In the genomic region with DNA sequence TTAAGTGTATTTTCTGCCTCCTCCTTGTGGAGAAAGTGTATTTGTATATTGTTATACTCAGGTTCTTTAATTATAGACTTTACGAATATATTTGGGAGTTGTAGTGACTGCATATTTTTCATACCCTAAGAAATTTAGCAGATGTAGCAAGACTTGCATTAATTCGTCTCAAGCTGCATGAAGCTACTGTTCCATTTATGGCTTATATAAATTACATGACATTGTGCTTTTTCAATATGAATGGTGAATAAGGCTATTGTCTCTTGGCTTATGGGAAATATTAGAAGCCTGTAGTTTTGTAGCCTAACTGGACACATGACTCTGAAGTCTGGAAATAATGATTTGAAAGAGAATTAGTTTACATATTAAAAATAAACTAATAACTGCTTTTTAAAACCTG, we compare ENCODE assay signal across 1 cellular context.
TF ChIP-seq lines count a peak whose summit lies in the region.

No MANE protein-coding gene starts in this region.

TF ChIP-seq in HepG2, 621 proteins besides CTCF, POLR2A, EP300 and RAD21:
- no peak for TF ChIP-seq ZNF615 (CRISPR knock-in tag; IDR thresholded peaks at IDR 0.05; ENCODE audit: borderline replicate concordance)
- TF ChIP-seq CBX5 (CRISPR knock-in tag; IDR thresholded peaks at IDR 0.05; ENCODE audit: borderline replicate concordance): no peak
- no peak for TF ChIP-seq ZNF207 (IDR thresholded peaks at IDR 0.05; ENCODE audit: borderline replicate concordance)
- no peak for TF ChIP-seq NFE2L1 (CRISPR knock-in tag; IDR thresholded peaks at IDR 0.05; ENCODE audit: borderline replicate concordance)
- TF ChIP-seq, protein P1, sequence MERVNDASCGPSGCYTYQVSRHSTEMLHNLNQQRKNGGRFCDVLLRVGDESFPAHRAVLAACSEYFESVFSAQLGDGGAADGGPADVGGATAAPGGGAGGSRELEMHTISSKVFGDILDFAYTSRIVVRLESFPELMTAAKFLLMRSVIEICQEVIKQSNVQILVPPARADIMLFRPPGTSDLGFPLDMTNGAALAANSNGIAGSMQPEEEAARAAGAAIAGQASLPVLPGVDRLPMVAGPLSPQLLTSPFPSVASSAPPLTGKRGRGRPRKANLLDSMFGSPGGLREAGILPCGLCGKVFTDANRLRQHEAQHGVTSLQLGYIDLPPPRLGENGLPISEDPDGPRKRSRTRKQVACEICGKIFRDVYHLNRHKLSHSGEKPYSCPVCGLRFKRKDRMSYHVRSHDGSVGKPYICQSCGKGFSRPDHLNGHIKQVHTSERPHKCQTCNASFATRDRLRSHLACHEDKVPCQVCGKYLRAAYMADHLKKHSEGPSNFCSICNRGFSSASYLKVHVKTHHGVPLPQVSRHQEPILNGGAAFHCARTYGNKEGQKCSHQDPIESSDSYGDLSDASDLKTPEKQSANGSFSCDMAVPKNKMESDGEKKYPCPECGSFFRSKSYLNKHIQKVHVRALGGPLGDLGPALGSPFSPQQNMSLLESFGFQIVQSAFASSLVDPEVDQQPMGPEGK (CRISPR knock-in tag; IDR thresholded peaks at IDR 0.05): no peak
- no peak for TF ChIP-seq CREB1 (IDR thresholded peaks at IDR 0.05)
- peak; percentile 8; the same call in 1 of the 2 replicates for TF ChIP-seq CREB1 (CRISPR knock-in tag; IDR thresholded peaks at IDR 0.05)
- TF ChIP-seq ZNF460 (CRISPR knock-in tag; IDR thresholded peaks at IDR 0.05; ENCODE audit: borderline replicate concordance): no peak
- TF ChIP-seq SOX13 (IDR thresholded peaks at IDR 0.05): no peak
- 0 out of 4 replicates have a peak, but pooled peaks of 1 of the 2 experiments have one; percentile 9 for TF ChIP-seq SOX13 (CRISPR knock-in tag; conservative IDR thresholded peaks at IDR 0.05 in 1 of 2, IDR thresholded peaks at IDR 0.05 in 1 of 2)
- TF ChIP-seq TBL1XR1 (IDR thresholded peaks at IDR 0.05; ENCODE audit: borderline replicate concordance, low read length, partially characterized antibody): no peak
- peak; percentile 52 for TF ChIP-seq SAP130 (CRISPR knock-in tag; IDR thresholded peaks at IDR 0.05; ENCODE audit: low read depth)
- TF ChIP-seq, protein P2, sequence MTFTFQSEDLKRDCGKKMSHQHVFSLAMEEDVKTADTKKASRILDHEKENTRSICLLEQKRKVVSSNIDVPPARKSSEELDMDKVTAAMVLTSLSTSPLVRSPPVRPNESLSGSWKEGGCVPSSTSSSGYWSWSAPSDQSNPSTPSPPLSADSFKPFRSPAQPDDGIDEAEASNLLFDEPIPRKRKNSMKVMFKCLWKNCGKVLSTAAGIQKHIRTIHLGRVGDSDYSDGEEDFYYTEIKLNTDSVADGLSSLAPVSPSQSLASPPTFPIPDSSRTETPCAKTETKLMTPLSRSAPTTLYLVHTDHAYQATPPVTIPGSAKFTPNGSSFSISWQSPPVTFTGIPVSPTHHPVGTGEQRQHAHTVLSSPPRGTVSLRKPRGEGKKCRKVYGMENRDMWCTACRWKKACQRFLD (CRISPR knock-in tag; IDR thresholded peaks at IDR 0.05; ENCODE audit: borderline replicate concordance): no peak
- no peak for TF ChIP-seq FOXK1 (CRISPR knock-in tag; IDR thresholded peaks at IDR 0.05; ENCODE audit: borderline replicate concordance, low read depth)
- no peak for TF ChIP-seq ARNT (IDR thresholded peaks at IDR 0.05)
- no peak for TF ChIP-seq ZNF138 (CRISPR knock-in tag; IDR thresholded peaks at IDR 0.05; ENCODE audit: low read depth)
- TF ChIP-seq RBFOX2 (IDR thresholded peaks at IDR 0.05; ENCODE audit: low read depth, low read length): peak; percentile 40
- TF ChIP-seq, protein P3, sequence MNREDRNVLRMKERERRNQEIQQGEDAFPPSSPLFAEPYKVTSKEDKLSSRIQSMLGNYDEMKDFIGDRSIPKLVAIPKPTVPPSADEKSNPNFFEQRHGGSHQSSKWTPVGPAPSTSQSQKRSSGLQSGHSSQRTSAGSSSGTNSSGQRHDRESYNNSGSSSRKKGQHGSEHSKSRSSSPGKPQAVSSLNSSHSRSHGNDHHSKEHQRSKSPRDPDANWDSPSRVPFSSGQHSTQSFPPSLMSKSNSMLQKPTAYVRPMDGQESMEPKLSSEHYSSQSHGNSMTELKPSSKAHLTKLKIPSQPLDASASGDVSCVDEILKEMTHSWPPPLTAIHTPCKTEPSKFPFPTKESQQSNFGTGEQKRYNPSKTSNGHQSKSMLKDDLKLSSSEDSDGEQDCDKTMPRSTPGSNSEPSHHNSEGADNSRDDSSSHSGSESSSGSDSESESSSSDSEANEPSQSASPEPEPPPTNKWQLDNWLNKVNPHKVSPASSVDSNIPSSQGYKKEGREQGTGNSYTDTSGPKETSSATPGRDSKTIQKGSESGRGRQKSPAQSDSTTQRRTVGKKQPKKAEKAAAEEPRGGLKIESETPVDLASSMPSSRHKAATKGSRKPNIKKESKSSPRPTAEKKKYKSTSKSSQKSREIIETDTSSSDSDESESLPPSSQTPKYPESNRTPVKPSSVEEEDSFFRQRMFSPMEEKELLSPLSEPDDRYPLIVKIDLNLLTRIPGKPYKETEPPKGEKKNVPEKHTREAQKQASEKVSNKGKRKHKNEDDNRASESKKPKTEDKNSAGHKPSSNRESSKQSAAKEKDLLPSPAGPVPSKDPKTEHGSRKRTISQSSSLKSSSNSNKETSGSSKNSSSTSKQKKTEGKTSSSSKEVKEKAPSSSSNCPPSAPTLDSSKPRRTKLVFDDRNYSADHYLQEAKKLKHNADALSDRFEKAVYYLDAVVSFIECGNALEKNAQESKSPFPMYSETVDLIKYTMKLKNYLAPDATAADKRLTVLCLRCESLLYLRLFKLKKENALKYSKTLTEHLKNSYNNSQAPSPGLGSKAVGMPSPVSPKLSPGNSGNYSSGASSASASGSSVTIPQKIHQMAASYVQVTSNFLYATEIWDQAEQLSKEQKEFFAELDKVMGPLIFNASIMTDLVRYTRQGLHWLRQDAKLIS (CRISPR knock-in tag; IDR thresholded peaks at IDR 0.05): 0 out of 2 replicates have a peak, but pooled peaks have one; percentile 81
- TF ChIP-seq CC2D1A (CRISPR knock-in tag; IDR thresholded peaks at IDR 0.05): 0 out of 2 replicates have a peak, but pooled peaks have one; percentile 70
- TF ChIP-seq YEATS2 (CRISPR knock-in tag; IDR thresholded peaks at IDR 0.05; ENCODE audit: borderline replicate concordance): no peak
- no peak for TF ChIP-seq CBX2 (IDR thresholded peaks at IDR 0.05; ENCODE audit: low read depth, low read length)
- TF ChIP-seq CBX2 (CRISPR knock-in tag; IDR thresholded peaks at IDR 0.05; ENCODE audit: low read depth): no peak
- TF ChIP-seq HCFC1 (IDR thresholded peaks at IDR 0.05; ENCODE audit: low read depth, low read length): no peak
- TF ChIP-seq, protein P4, sequence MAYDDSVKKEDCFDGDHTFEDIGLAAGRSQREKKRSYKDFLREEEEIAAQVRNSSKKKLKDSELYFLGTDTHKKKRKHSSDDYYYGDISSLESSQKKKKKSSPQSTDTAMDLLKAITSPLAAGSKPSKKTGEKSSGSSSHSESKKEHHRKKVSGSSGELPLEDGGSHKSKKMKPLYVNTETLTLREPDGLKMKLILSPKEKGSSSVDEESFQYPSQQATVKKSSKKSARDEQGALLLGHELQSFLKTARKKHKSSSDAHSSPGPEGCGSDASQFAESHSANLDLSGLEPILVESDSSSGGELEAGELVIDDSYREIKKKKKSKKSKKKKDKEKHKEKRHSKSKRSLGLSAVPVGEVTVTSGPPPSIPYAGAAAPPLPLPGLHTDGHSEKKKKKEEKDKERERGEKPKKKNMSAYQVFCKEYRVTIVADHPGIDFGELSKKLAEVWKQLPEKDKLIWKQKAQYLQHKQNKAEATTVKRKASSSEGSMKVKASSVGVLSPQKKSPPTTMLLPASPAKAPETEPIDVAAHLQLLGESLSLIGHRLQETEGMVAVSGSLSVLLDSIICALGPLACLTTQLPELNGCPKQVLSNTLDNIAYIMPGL (CRISPR knock-in tag; IDR thresholded peaks at IDR 0.05; ENCODE audit: borderline replicate concordance in 1 of 2, low read depth in 1 of 2): 0 out of 4 replicates have a peak, but pooled peaks of 1 of the 2 experiments have one; percentile 15
- TF ChIP-seq, protein P5, sequence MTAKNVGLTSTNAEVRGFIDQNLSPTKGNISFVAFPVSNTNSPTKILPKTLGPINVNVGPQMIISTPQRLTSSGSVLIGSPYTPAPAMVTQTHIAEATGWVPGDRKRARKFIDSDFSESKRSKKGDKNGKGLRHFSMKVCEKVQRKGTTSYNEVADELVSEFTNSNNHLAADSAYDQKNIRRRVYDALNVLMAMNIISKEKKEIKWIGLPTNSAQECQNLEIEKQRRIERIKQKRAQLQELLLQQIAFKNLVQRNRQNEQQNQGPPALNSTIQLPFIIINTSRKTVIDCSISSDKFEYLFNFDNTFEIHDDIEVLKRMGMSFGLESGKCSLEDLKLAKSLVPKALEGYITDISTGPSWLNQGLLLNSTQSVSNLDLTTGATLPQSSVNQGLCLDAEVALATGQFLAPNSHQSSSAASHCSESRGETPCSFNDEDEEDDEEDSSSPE (CRISPR knock-in tag; IDR thresholded peaks at IDR 0.05): no peak
- no peak for TF ChIP-seq ZNF256 (CRISPR knock-in tag; conservative IDR thresholded peaks at IDR 0.05)
- TF ChIP-seq MIER2 (CRISPR knock-in tag; IDR thresholded peaks at IDR 0.05): no peak
- TF ChIP-seq, protein P6, sequence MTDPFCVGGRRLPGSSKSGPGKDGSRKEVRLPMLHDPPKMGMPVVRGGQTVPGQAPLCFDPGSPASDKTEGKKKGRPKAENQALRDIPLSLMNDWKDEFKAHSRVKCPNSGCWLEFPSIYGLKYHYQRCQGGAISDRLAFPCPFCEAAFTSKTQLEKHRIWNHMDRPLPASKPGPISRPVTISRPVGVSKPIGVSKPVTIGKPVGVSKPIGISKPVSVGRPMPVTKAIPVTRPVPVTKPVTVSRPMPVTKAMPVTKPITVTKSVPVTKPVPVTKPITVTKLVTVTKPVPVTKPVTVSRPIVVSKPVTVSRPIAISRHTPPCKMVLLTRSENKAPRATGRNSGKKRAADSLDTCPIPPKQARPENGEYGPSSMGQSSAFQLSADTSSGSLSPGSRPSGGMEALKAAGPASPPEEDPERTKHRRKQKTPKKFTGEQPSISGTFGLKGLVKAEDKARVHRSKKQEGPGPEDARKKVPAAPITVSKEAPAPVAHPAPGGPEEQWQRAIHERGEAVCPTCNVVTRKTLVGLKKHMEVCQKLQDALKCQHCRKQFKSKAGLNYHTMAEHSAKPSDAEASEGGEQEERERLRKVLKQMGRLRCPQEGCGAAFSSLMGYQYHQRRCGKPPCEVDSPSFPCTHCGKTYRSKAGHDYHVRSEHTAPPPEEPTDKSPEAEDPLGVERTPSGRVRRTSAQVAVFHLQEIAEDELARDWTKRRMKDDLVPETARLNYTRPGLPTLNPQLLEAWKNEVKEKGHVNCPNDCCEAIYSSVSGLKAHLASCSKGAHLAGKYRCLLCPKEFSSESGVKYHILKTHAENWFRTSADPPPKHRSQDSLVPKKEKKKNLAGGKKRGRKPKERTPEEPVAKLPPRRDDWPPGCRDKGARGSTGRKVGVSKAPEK (CRISPR knock-in tag; IDR thresholded peaks at IDR 0.05; ENCODE audit: borderline replicate concordance): no peak
- TF ChIP-seq ZNF607 (CRISPR knock-in tag; IDR thresholded peaks at IDR 0.05; ENCODE audit: borderline replicate concordance): no peak
- no peak for TF ChIP-seq ZNF550 (CRISPR knock-in tag; IDR thresholded peaks at IDR 0.05; ENCODE audit: borderline replicate concordance)
- no peak for TF ChIP-seq MAF1 (CRISPR knock-in tag; IDR thresholded peaks at IDR 0.05; ENCODE audit: borderline replicate concordance)
- TF ChIP-seq XBP1 (CRISPR knock-in tag; IDR thresholded peaks at IDR 0.05): no peak
- no peak for TF ChIP-seq SP2 (CRISPR knock-in tag; IDR thresholded peaks at IDR 0.05)
- TF ChIP-seq SP4 (CRISPR knock-in tag; IDR thresholded peaks at IDR 0.05): no peak
- no peak for TF ChIP-seq JUNB (CRISPR knock-in tag; IDR thresholded peaks at IDR 0.05; ENCODE audit: borderline replicate concordance)
- no peak for TF ChIP-seq KAT2B (IDR thresholded peaks at IDR 0.05; ENCODE audit: borderline replicate concordance, low read depth, low read length)
- TF ChIP-seq CREM (IDR thresholded peaks at IDR 0.05): 0 out of 2 replicates have a peak, but pooled peaks have one; percentile 22
- no peak for TF ChIP-seq CREM (CRISPR knock-in tag; IDR thresholded peaks at IDR 0.05)
- TF ChIP-seq ZMYM2 (CRISPR knock-in tag; IDR thresholded peaks at IDR 0.05): no peak
- TF ChIP-seq, protein P7, sequence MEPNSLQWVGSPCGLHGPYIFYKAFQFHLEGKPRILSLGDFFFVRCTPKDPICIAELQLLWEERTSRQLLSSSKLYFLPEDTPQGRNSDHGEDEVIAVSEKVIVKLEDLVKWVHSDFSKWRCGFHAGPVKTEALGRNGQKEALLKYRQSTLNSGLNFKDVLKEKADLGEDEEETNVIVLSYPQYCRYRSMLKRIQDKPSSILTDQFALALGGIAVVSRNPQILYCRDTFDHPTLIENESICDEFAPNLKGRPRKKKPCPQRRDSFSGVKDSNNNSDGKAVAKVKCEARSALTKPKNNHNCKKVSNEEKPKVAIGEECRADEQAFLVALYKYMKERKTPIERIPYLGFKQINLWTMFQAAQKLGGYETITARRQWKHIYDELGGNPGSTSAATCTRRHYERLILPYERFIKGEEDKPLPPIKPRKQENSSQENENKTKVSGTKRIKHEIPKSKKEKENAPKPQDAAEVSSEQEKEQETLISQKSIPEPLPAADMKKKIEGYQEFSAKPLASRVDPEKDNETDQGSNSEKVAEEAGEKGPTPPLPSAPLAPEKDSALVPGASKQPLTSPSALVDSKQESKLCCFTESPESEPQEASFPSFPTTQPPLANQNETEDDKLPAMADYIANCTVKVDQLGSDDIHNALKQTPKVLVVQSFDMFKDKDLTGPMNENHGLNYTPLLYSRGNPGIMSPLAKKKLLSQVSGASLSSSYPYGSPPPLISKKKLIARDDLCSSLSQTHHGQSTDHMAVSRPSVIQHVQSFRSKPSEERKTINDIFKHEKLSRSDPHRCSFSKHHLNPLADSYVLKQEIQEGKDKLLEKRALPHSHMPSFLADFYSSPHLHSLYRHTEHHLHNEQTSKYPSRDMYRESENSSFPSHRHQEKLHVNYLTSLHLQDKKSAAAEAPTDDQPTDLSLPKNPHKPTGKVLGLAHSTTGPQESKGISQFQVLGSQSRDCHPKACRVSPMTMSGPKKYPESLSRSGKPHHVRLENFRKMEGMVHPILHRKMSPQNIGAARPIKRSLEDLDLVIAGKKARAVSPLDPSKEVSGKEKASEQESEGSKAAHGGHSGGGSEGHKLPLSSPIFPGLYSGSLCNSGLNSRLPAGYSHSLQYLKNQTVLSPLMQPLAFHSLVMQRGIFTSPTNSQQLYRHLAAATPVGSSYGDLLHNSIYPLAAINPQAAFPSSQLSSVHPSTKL (CRISPR knock-in tag; IDR thresholded peaks at IDR 0.05): peak; percentile 37; the same call in 1 of the 2 replicates
